Comparison of ENCODE assay signal across 7 cellular contexts in the genomic region with DNA sequence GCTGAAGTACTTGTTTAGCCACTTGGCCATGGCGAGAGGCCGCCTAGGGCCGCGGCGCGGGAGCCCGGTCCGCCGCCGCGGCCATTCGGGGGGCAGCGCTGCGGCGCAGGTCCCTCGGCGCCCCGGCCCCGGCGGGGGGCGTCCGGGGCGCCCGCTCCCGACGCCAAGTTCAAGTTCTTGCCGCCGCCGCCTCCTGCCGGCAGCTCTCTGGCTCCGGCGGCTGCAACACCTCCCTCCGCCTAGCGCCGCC. TPM values are rescaled to one million over a fixed set of nuclear protein-coding genes. Genes with fewer than 3 reads are reported as not detected.
DNase-seq lines count a peak whose midpoint lies in the region; ATAC-seq and TF ChIP-seq lines count a peak whose summit lies in the region.

No MANE protein-coding gene starts in this region.

- H3K79me2 ChIP-seq in GM23248 (ENCODE audit: insufficient read depth) (peaks cover 49% of the 10 kb centered on the region), Loucy (ENCODE audit: insufficient read depth, low read length) (no peaks in the 10 kb centered on the region)

- no peak overlapping the region for H2BK120ac ChIP-seq in neuronal stem cell (ENCODE audit: low read depth, low read length)

- peak overlapping the region; percentile 77 for H3K27ac ChIP-seq in GM23248
- no peak overlapping the region for H3K27ac ChIP-seq in neuronal stem cell (replicated peaks; ENCODE audit: low read length)

- H3K14ac ChIP-seq in neuronal stem cell (ENCODE audit: low read length) = no peak overlapping the region

- no peaks in the 10 kb centered on the region for H3K36me3 Mint-ChIP-seq in activated T-cell treated with anti-CD3 and anti-CD28 coated beads, Interleukin-2, amount 50 U/mL, for 4 hours (ENCODE audit: insufficient read depth)

- DNase-seq in GM23248 (peak; percentile 82), fibroblast of villous mesenchyme (ENCODE audit: low read depth) (peak; percentile 67), neuronal stem cell (ENCODE audit: low spot score) (no peak), medulla oblongata (ENCODE audit: extremely low spot score) (no peak)
- DNase-seq in activated T-cell treated with anti-CD3 and anti-CD28 coated beads, Interleukin-2, amount 50 U/mL, for 4 hours = peak; percentile 37

- H3K4ac ChIP-seq in neuronal stem cell (ENCODE audit: low read length) = no peak overlapping the region

- H3K4me3 ChIP-seq in GM23248 (peak overlapping the region; percentile 99), Loucy (ENCODE audit: low read length, poor library complexity, severe bottlenecking) (peak overlapping the region; percentile 82), fibroblast of villous mesenchyme (ENCODE audit: low read depth, low read length) (peak overlapping the region; percentile 87), neuronal stem cell (ENCODE audit: low read length in 2 of 2) (peak overlapping the region; percentile 72 to 82)

- no peak overlapping the region for H4K8ac ChIP-seq in neuronal stem cell (ENCODE audit: low read depth, low read length)

- H2AK5ac ChIP-seq in neuronal stem cell (ENCODE audit: low read depth, low read length) = no peak overlapping the region

- H3K9ac ChIP-seq in GM23248 (peak overlapping the region; percentile 95), Loucy (ENCODE audit: low read depth, low read length, poor library complexity, severe bottlenecking) (peak overlapping the region; percentile 65), neuronal stem cell (ENCODE audit: low read depth, low read length, poor library complexity) (no peak overlapping the region)

- H3K9me2 ChIP-seq in GM23248 (ENCODE audit: insufficient read depth) (no peaks in the 10 kb centered on the region), Loucy (replicated peaks; ENCODE audit: low read depth, low read length) (no peaks in the 10 kb centered on the region)

- TF ChIP-seq CTCF in GM12873 (IDR thresholded peaks at IDR 0.05; ENCODE audit: insufficient read depth, low read depth, low read length, missing control alignments) = peak; percentile 23
- TF ChIP-seq CTCF in Loucy (conservative IDR thresholded peaks at IDR 0.05; ENCODE audit: low read length) = no peak
- TF ChIP-seq CTCF in fibroblast of villous mesenchyme (IDR thresholded peaks at IDR 0.05; ENCODE audit: insufficient read depth, low read depth, low read length) = peak; percentile 44

- no peaks in the 10 kb centered on the region for H3K27me3 ChIP-seq in GM23248 (replicated peaks; ENCODE audit: insufficient read depth)
- no peaks in the 10 kb centered on the region for H3K27me3 ChIP-seq in Loucy (ENCODE audit: insufficient read depth, low read length, poor library complexity, severe bottlenecking)
- H3K27me3 ChIP-seq in neuronal stem cell (ENCODE audit: control insufficient read depth in 3 of 3, insufficient read depth in 3 of 3, low read depth in 1 of 3, low read length in 3 of 3) = peaks cover 15 to 29% (median 27%) of the 10 kb centered on the region in 3 experiments

- H3K4me2 ChIP-seq in GM23248 (ENCODE audit: unreplicated experiment) (peak overlapping the region; percentile 90), Loucy (ENCODE audit: low read depth, low read length, poor library complexity, severe bottlenecking) (peak overlapping the region; percentile 78), neuronal stem cell (ENCODE audit: insufficient read depth, low read length, poor library complexity, severe bottlenecking) (peak overlapping the region; percentile 92)

- peak overlapping the region; percentile 94 for H3K18ac ChIP-seq in neuronal stem cell (ENCODE audit: low read length)

- H2BK15ac ChIP-seq in neuronal stem cell (ENCODE audit: low read length) = no peak overlapping the region

- H3K23ac ChIP-seq in neuronal stem cell (ENCODE audit: low read depth, low read length, poor library complexity) = no peak overlapping the region

- no peaks in the 10 kb centered on the region for H3K79me1 ChIP-seq in neuronal stem cell (ENCODE audit: low read depth, low read length)

- H4K20me1 ChIP-seq in GM23248 (ENCODE audit: insufficient read depth) (no peaks in the 10 kb centered on the region), Loucy (ENCODE audit: insufficient read depth, low read length, poor library complexity, severe bottlenecking) (no peaks in the 10 kb centered on the region)

- H3K27me3 Mint-ChIP-seq in activated T-cell treated with anti-CD3 and anti-CD28 coated beads, Interleukin-2, amount 50 U/mL, for 4 hours (ENCODE audit: low read depth) = peaks cover 11% of the 10 kb centered on the region

- H3F3A ChIP-seq in GM23248 (ENCODE audit: insufficient read depth) = peaks cover 17% of the 10 kb centered on the region
- H3F3A ChIP-seq in Loucy (ENCODE audit: low read depth) = no peaks in the 10 kb centered on the region

- peak; percentile 49 to 54 for ATAC-seq in activated T-cell treated with anti-CD3 and anti-CD28 coated beads, Interleukin-2, amount 50 U/mL, for 4 hours

- H2AFZ ChIP-seq in GM23248 = peak overlapping the region; percentile 81
- H2AFZ ChIP-seq in Loucy (ENCODE audit: low read length) = peak overlapping the region; percentile 95
- peak overlapping the region; percentile 96 for H2AFZ ChIP-seq in neuronal stem cell (ENCODE audit: low read length)

- no peak overlapping the region for H4K91ac ChIP-seq in neuronal stem cell (ENCODE audit: low read depth, low read length, poor library complexity)

- peak overlapping the region; percentile 67 for H3K4me3 Mint-ChIP-seq in activated T-cell treated with anti-CD3 and anti-CD28 coated beads, Interleukin-2, amount 50 U/mL, for 4 hours

- in situ Hi-C loops in GM23248 (cut with MboI) = no loop called here

- H3K36me3 ChIP-seq in GM23248 (ENCODE audit: low read depth) (no peaks in the 10 kb centered on the region), Loucy (ENCODE audit: insufficient read depth, low read length) (no peaks in the 10 kb centered on the region), neuronal stem cell (replicated peaks in 1 of 2; ENCODE audit: control insufficient read depth in 2 of 2, insufficient read depth in 2 of 2, low read length in 2 of 2) (no peaks in the 10 kb centered on the region)

- H3K4me1 Mint-ChIP-seq in activated T-cell treated with anti-CD3 and anti-CD28 coated beads, Interleukin-2, amount 50 U/mL, for 4 hours (ENCODE audit: low read depth) = peaks cover 23% of the 10 kb centered on the region

- H3K4me1 ChIP-seq in GM23248 (ENCODE audit: insufficient read depth) (peaks cover 15% of the 10 kb centered on the region), Loucy (ENCODE audit: insufficient read depth, low read length, poor library complexity, severe bottlenecking) (peaks cover 17% of the 10 kb centered on the region), neuronal stem cell (ENCODE audit: control insufficient read depth in 2 of 2, insufficient read depth in 1 of 2, low read depth in 1 of 2, low read length in 2 of 2) (peaks cover 6 to 11% of the 10 kb centered on the region in 2 donors)

- H3K9me3 Mint-ChIP-seq in activated T-cell treated with anti-CD3 and anti-CD28 coated beads, Interleukin-2, amount 50 U/mL, for 4 hours = no peaks in the 10 kb centered on the region

- H3K9me3 ChIP-seq in GM23248 (ENCODE audit: low read depth) (no peaks in the 10 kb centered on the region), Loucy (ENCODE audit: insufficient read depth, low read depth, low read length) (no peaks in the 10 kb centered on the region), neuronal stem cell (replicated peaks in 1 of 2; ENCODE audit: control insufficient read depth in 2 of 2, insufficient read depth in 1 of 2, low read depth in 1 of 2, low read length in 2 of 2) (no peaks in the 10 kb centered on the region)

- 0 to 1% methylated on average over 9 to 18 of the region's 35 CpGs for WGBS in GM23248 (ENCODE audit: low coverage in 1 of 2, low lambda C conversion rate in 2 of 2, missing lambda C conversion rate in 2 of 2), 2 experiments
- WGBS in neuronal stem cell (ENCODE audit: extremely low coverage in 2 of 2, insufficient read length in 2 of 2, insufficient replicate concordance in 1 of 2), 2 donors = no CpG with 5 or more reads among the region's 35 CpGs

- H2BK12ac ChIP-seq in neuronal stem cell (ENCODE audit: low read length) = no peak overlapping the region

- H2BK5ac ChIP-seq in neuronal stem cell (ENCODE audit: low read length) = no peak overlapping the region

RNA-seq across cellular contexts. Expression of a gene that starts 0.5 kb away (rescaled TPM):
- total RNA-seq in GM23248 (2014; rRNA removed; shearing (Covaris generic)) = 9.9 and 11.1 TPM in 2 replicates
- polyA plus RNA-seq in GM23248 (2016; fragmentation: Nextera tagmentation; extraction: Ambion mirVana) = 3.9 and 4.4 TPM in 2 replicates
- total RNA-seq in activated T-cell treated with anti-CD3 and anti-CD28 coated beads, Interleukin-2, amount 50 U/mL, for 4 hours = 1 to 10 TPM; 2.6 to 4.0 (median 3.4) TPM
- total RNA-seq in fibroblast of villous mesenchyme = 16.8 and 19.9 TPM in 2 replicates
- 2.1 TPM for polyA plus RNA-seq in neuronal stem cell (2013, experiment 1 of 2)
- polyA plus RNA-seq in neuronal stem cell (2013, experiment 2 of 2) = 1.9 TPM

Comparison
In these comparisons a context has a peak if more than half of its experiments do, and no peak if none do; other contexts are left out.
1. DNase-seq: peak in GM23248 (single experiment), activated T-cell treated with anti-CD3 and anti-CD28 coated beads, Interleukin-2, amount 50 U/mL, for 4 hours (single experiment) and fibroblast of villous mesenchyme (single experiment); none in neuronal stem cell (single experiment) and medulla oblongata (single experiment).
2. Peak in every context shown above with its lines, with median percentiles within 50 percentile points of each other: H2AFZ ChIP-seq, H3K4me2 ChIP-seq and H3K4me3 ChIP-seq.